1 cellular context compared by ENCODE assay signal in the genomic region with DNA sequence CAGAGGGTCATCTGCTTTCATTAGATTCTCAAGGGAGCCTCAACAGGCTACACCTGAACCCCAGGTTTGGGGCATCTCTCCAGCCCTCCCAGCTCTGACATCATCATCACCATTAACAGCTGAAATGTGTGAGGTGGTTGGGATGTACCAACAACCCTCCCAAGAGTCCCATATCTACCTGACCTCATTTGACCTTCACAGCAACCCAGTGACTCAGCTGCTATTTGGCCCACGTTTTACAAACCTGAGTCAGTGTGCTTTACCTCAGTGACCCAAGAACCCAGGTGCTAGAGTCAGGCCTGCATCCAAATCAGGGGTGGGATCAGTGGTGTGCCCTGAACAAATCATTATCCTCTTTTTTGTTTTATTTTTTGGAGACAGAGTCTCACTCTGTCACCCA.
TF ChIP-seq lines count a peak whose summit lies in the region.

No MANE protein-coding gene starts in this region.

TF ChIP-seq in K562, 482 proteins besides CTCF, POLR2A, EP300 and RAD21 (continues in another document):
- TF ChIP-seq, protein P1, sequence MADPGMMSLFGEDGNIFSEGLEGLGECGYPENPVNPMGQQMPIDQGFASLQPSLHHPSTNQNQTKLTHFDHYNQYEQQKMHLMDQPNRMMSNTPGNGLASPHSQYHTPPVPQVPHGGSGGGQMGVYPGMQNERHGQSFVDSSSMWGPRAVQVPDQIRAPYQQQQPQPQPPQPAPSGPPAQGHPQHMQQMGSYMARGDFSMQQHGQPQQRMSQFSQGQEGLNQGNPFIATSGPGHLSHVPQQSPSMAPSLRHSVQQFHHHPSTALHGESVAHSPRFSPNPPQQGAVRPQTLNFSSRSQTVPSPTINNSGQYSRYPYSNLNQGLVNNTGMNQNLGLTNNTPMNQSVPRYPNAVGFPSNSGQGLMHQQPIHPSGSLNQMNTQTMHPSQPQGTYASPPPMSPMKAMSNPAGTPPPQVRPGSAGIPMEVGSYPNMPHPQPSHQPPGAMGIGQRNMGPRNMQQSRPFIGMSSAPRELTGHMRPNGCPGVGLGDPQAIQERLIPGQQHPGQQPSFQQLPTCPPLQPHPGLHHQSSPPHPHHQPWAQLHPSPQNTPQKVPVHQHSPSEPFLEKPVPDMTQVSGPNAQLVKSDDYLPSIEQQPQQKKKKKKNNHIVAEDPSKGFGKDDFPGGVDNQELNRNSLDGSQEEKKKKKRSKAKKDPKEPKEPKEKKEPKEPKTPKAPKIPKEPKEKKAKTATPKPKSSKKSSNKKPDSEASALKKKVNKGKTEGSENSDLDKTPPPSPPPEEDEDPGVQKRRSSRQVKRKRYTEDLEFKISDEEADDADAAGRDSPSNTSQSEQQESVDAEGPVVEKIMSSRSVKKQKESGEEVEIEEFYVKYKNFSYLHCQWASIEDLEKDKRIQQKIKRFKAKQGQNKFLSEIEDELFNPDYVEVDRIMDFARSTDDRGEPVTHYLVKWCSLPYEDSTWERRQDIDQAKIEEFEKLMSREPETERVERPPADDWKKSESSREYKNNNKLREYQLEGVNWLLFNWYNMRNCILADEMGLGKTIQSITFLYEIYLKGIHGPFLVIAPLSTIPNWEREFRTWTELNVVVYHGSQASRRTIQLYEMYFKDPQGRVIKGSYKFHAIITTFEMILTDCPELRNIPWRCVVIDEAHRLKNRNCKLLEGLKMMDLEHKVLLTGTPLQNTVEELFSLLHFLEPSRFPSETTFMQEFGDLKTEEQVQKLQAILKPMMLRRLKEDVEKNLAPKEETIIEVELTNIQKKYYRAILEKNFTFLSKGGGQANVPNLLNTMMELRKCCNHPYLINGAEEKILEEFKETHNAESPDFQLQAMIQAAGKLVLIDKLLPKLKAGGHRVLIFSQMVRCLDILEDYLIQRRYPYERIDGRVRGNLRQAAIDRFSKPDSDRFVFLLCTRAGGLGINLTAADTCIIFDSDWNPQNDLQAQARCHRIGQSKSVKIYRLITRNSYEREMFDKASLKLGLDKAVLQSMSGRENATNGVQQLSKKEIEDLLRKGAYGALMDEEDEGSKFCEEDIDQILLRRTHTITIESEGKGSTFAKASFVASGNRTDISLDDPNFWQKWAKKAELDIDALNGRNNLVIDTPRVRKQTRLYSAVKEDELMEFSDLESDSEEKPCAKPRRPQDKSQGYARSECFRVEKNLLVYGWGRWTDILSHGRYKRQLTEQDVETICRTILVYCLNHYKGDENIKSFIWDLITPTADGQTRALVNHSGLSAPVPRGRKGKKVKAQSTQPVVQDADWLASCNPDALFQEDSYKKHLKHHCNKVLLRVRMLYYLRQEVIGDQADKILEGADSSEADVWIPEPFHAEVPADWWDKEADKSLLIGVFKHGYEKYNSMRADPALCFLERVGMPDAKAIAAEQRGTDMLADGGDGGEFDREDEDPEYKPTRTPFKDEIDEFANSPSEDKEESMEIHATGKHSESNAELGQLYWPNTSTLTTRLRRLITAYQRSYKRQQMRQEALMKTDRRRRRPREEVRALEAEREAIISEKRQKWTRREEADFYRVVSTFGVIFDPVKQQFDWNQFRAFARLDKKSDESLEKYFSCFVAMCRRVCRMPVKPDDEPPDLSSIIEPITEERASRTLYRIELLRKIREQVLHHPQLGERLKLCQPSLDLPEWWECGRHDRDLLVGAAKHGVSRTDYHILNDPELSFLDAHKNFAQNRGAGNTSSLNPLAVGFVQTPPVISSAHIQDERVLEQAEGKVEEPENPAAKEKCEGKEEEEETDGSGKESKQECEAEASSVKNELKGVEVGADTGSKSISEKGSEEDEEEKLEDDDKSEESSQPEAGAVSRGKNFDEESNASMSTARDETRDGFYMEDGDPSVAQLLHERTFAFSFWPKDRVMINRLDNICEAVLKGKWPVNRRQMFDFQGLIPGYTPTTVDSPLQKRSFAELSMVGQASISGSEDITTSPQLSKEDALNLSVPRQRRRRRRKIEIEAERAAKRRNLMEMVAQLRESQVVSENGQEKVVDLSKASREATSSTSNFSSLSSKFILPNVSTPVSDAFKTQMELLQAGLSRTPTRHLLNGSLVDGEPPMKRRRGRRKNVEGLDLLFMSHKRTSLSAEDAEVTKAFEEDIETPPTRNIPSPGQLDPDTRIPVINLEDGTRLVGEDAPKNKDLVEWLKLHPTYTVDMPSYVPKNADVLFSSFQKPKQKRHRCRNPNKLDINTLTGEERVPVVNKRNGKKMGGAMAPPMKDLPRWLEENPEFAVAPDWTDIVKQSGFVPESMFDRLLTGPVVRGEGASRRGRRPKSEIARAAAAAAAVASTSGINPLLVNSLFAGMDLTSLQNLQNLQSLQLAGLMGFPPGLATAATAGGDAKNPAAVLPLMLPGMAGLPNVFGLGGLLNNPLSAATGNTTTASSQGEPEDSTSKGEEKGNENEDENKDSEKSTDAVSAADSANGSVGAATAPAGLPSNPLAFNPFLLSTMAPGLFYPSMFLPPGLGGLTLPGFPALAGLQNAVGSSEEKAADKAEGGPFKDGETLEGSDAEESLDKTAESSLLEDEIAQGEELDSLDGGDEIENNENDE (IDR thresholded peaks at IDR 0.05; ENCODE audit: low read depth, low read length), result no peak
- peak; percentile 59 for TF ChIP-seq ATF3 (IDR thresholded peaks at IDR 0.05)
- no peak for TF ChIP-seq ATF3 (CRISPR knock-in tag; conservative IDR thresholded peaks at IDR 0.05)
- no peak for TF ChIP-seq CREBBP (IDR thresholded peaks at IDR 0.05; ENCODE audit: low read depth, low read length)
- peak; percentile 70 for TF ChIP-seq FOSL1 (tag; conservative IDR thresholded peaks at IDR 0.05)
- no peak for TF ChIP-seq ETV5 (CRISPR knock-in tag; IDR thresholded peaks at IDR 0.05; ENCODE audit: low read depth)
- no peak for TF ChIP-seq ZNF282 (CRISPR knock-in tag; IDR thresholded peaks at IDR 0.05)
- TF ChIP-seq JUN (IDR thresholded peaks at IDR 0.05; ENCODE audit: borderline replicate concordance, low read depth, low read length), result peak; percentile 45; the same call in 1 of the 2 replicates
- TF ChIP-seq JUN (CRISPR knock-in tag; IDR thresholded peaks at IDR 0.05; ENCODE audit: borderline replicate concordance), result no peak
- TF ChIP-seq CTBP1 (IDR thresholded peaks at IDR 0.05; ENCODE audit: borderline replicate concordance), result peak; percentile 23; the same call in 1 of the 2 replicates
- no peak for TF ChIP-seq SRSF7 (optimal IDR thresholded peaks at IDR 0.05; ENCODE audit: low read depth, low read length)
- TF ChIP-seq, protein P2, sequence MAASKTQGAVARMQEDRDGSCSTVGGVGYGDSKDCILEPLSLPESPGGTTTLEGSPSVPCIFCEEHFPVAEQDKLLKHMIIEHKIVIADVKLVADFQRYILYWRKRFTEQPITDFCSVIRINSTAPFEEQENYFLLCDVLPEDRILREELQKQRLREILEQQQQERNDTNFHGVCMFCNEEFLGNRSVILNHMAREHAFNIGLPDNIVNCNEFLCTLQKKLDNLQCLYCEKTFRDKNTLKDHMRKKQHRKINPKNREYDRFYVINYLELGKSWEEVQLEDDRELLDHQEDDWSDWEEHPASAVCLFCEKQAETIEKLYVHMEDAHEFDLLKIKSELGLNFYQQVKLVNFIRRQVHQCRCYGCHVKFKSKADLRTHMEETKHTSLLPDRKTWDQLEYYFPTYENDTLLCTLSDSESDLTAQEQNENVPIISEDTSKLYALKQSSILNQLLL (CRISPR knock-in tag; IDR thresholded peaks at IDR 0.05; ENCODE audit: borderline replicate concordance), result no peak
- TF ChIP-seq NELFE (IDR thresholded peaks at IDR 0.05; ENCODE audit: insufficient read depth, insufficient read length), result no peak
- TF ChIP-seq POLR2G (IDR thresholded peaks at IDR 0.05; ENCODE audit: low read depth, low read length), result no peak
- TF ChIP-seq, protein P3, sequence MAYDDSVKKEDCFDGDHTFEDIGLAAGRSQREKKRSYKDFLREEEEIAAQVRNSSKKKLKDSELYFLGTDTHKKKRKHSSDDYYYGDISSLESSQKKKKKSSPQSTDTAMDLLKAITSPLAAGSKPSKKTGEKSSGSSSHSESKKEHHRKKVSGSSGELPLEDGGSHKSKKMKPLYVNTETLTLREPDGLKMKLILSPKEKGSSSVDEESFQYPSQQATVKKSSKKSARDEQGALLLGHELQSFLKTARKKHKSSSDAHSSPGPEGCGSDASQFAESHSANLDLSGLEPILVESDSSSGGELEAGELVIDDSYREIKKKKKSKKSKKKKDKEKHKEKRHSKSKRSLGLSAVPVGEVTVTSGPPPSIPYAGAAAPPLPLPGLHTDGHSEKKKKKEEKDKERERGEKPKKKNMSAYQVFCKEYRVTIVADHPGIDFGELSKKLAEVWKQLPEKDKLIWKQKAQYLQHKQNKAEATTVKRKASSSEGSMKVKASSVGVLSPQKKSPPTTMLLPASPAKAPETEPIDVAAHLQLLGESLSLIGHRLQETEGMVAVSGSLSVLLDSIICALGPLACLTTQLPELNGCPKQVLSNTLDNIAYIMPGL (CRISPR knock-in tag; IDR thresholded peaks at IDR 0.05), result no peak
- no peak for TF ChIP-seq SNRNP70 (optimal IDR thresholded peaks at IDR 0.05; ENCODE audit: low read depth, low read length)
- TF ChIP-seq NR2C1 (IDR thresholded peaks at IDR 0.05), result no peak
- TF ChIP-seq NR2C1 (tag; IDR thresholded peaks at IDR 0.05), result peak; percentile 54; the same call in 1 of the 2 replicates
- no peak for TF ChIP-seq NFRKB (IDR thresholded peaks at IDR 0.05; ENCODE audit: low read depth)
- no peak for TF ChIP-seq HNRNPLL (IDR thresholded peaks at IDR 0.05; ENCODE audit: low read depth, low read length, poor library complexity, severe bottlenecking)
- TF ChIP-seq ZNF384 (IDR thresholded peaks at IDR 0.05; ENCODE audit: low read depth, low read length), result no peak
- TF ChIP-seq NRF1 (conservative IDR thresholded peaks at IDR 0.05 in 1 of 2, IDR thresholded peaks at IDR 0.05 in 1 of 2), result no peak
- TF ChIP-seq HDAC1 (IDR thresholded peaks at IDR 0.05), result no peak
- no peak for TF ChIP-seq TARDBP (IDR thresholded peaks at IDR 0.05)
- TF ChIP-seq, protein P4, sequence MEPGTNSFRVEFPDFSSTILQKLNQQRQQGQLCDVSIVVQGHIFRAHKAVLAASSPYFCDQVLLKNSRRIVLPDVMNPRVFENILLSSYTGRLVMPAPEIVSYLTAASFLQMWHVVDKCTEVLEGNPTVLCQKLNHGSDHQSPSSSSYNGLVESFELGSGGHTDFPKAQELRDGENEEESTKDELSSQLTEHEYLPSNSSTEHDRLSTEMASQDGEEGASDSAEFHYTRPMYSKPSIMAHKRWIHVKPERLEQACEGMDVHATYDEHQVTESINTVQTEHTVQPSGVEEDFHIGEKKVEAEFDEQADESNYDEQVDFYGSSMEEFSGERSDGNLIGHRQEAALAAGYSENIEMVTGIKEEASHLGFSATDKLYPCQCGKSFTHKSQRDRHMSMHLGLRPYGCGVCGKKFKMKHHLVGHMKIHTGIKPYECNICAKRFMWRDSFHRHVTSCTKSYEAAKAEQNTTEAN (CRISPR knock-in tag; IDR thresholded peaks at IDR 0.05), result no peak
- no peak for TF ChIP-seq ZFP36 (IDR thresholded peaks at IDR 0.05; ENCODE audit: low read depth, low read length, partially characterized antibody)
- TF ChIP-seq DDX20 (tag; IDR thresholded peaks at IDR 0.05; ENCODE audit: low read depth), result no peak
- no peak for TF ChIP-seq ZBTB40 (IDR thresholded peaks at IDR 0.05)
- TF ChIP-seq ZBTB40 (CRISPR knock-in tag; IDR thresholded peaks at IDR 0.05), result no peak
- TF ChIP-seq ZNF551 (CRISPR knock-in tag; IDR thresholded peaks at IDR 0.05), result no peak
